In genomic region chr1:156165083-156165482, GRCh38 we compare ENCODE assay signal across 24 cellular contexts. TPM values are rescaled to one million over a fixed set of nuclear protein-coding genes. Genes with fewer than 3 reads are reported as not detected.
A peak's percentile ranks its signal among the peaks of the same experiment; 100 is the strongest.
DNase-seq lines count a peak whose midpoint lies in the region; ATAC-seq lines count a peak whose summit lies in the region.
"Had no signal": no experiment of that assay in that cellular context is flagged by ENCODE, and none has a peak within 500 bp of the region (broad histone marks: within the 10 kb centered on the region; RNA-seq: fewer than 3 reads in every experiment).

No MANE protein-coding gene starts in this region.

- no peak overlapping the region for H3K4me3 ChIP-seq in Karpas-422 (ENCODE audit: low read length)
- H3K4me3 ChIP-seq: ascending aorta, BLaER1, HAP-1, left ventricle myocardium inferior, MG63, SJSA1 had no signal

- no peaks in the 10 kb centered on the region for H3K27me3 ChIP-seq in Karpas-422 (ENCODE audit: low read length)
- H3K27me3 ChIP-seq: ascending aorta, MG63, SJSA1 had no signal

- H3K36me3 Mint-ChIP-seq in T-helper 1 cell treated with Interleukin-12 subunit alpha and Interleukin-12 subunit beta and Interleukin-4 antibody, amounts not matched to agents 30 μg/mL and 1 μg/mL, for 36 hours (ENCODE audit: low read depth), result peaks cover 6% of the 10 kb centered on the region
- peaks cover 75% of the 10 kb centered on the region for H3K36me3 Mint-ChIP-seq in activated T-helper 2 cell treated with anti-CD3 and anti-CD28 coated beads, Interferon-gamma antibody, Interleukin-2, Interleukin-4, amounts not matched to agents 10 μg/mL and 5 μg/mL and 100 μg/mL, durations not matched to agents 14 hours and 24 hours and 36 hours (ENCODE audit: low read depth)
- peaks cover 2% of the 10 kb centered on the region for H3K36me3 Mint-ChIP-seq in memory B cell

- H3K9ac ChIP-seq in Karpas-422 (ENCODE audit: low read length), result no peak overlapping the region
- H3K9ac ChIP-seq: BLaER1, parathyroid adenoma had no signal

- H3K9me2 ChIP-seq in Karpas-422 (replicated peaks; ENCODE audit: insufficient read depth, low read length), result no peaks in the 10 kb centered on the region

- no peak overlapping the region for H3K4me3 Mint-ChIP-seq in T-helper 1 cell treated with Interleukin-12 subunit alpha and Interleukin-12 subunit beta and Interleukin-4 antibody, amounts not matched to agents 30 μg/mL and 1 μg/mL, for 36 hours
- H3K4me3 Mint-ChIP-seq in activated T-helper 2 cell treated with anti-CD3 and anti-CD28 coated beads, Interferon-gamma antibody, Interleukin-2, Interleukin-4, amounts not matched to agents 10 μg/mL and 5 μg/mL and 100 μg/mL, durations not matched to agents 14 hours and 24 hours and 36 hours (ENCODE audit: low read depth), result no peak overlapping the region
- no peak overlapping the region for H3K4me3 Mint-ChIP-seq in memory B cell

- H3K27ac ChIP-seq in Karpas-422 (ENCODE audit: low read length), result no peak overlapping the region
- H3K27ac ChIP-seq: ascending aorta, BLaER1, left ventricle myocardium inferior, parathyroid adenoma, SJSA1 had no signal

- no peaks in the 10 kb centered on the region for H4K20me1 ChIP-seq in Karpas-422 (ENCODE audit: insufficient read depth, low read depth, low read length)
- H4K20me1 ChIP-seq: BLaER1 had no signal

- peak overlapping the region; percentile 17 for H3K27ac Mint-ChIP-seq in T-helper 1 cell treated with Interleukin-12 subunit alpha and Interleukin-12 subunit beta and Interleukin-4 antibody, amounts not matched to agents 30 μg/mL and 1 μg/mL, for 36 hours
- peak overlapping the region; percentile 55 for H3K27ac Mint-ChIP-seq in activated T-helper 2 cell treated with anti-CD3 and anti-CD28 coated beads, Interferon-gamma antibody, Interleukin-2, Interleukin-4, amounts not matched to agents 10 μg/mL and 5 μg/mL and 100 μg/mL, durations not matched to agents 14 hours and 24 hours and 36 hours
- H3K27ac Mint-ChIP-seq in memory B cell, result no peak overlapping the region

- no peaks in the 10 kb centered on the region for H3K9me3 ChIP-seq in Karpas-422 (ENCODE audit: low read length)
- H3K9me3 ChIP-seq: ascending aorta, left ventricle myocardium inferior, MG63, SJSA1 had no signal

- peak; percentile 86 for ATAC-seq in memory B cell (ENCODE audit: low read depth)
- ATAC-seq in GM18870 (IDR thresholded peaks at IDR 0.05; ENCODE audit: unreplicated experiment), result no peak
- ATAC-seq: activated CD4-positive, CD25-positive, alpha-beta regulatory T cell treated with anti-CD3 and anti-CD28 coated beads, Interleukin-2, amount 50 U/mL, for 24 hours; Panc1 had no signal

- peaks cover 8% of the 10 kb centered on the region for H3K9me3 Mint-ChIP-seq in T-helper 1 cell treated with Interleukin-12 subunit alpha and Interleukin-12 subunit beta and Interleukin-4 antibody, amounts not matched to agents 30 μg/mL and 1 μg/mL, for 36 hours
- peaks cover 5% of the 10 kb centered on the region for H3K9me3 Mint-ChIP-seq in activated T-helper 2 cell treated with anti-CD3 and anti-CD28 coated beads, Interferon-gamma antibody, Interleukin-2, Interleukin-4, amounts not matched to agents 10 μg/mL and 5 μg/mL and 100 μg/mL, durations not matched to agents 14 hours and 24 hours and 36 hours
- peaks cover 2% of the 10 kb centered on the region for H3K9me3 Mint-ChIP-seq in memory B cell

- no peak overlapping the region for H2AFZ ChIP-seq in Karpas-422 (ENCODE audit: low read length)
- H2AFZ ChIP-seq: parathyroid adenoma had no signal

- intact Hi-C loops in activated T-helper 2 cell treated with anti-CD3 and anti-CD28 coated beads, Interferon-gamma antibody, Interleukin-2, Interleukin-4, amounts not matched to agents 10 μg/mL and 5 μg/mL and 100 μg/mL, durations not matched to agents 14 hours and 24 hours and 36 hours (cut with micrococcal nuclease), result no loop called here

- peaks cover 5% of the 10 kb centered on the region; the same call in 1 of the 2 replicates for H3K36me3 ChIP-seq in Karpas-422 (ENCODE audit: insufficient read depth, low read length)
- H3K36me3 ChIP-seq: ascending aorta, HAP-1, left ventricle myocardium inferior, MG63, SJSA1 had no signal

- DNase-seq in T-helper 1 cell (no peak), ELR (ENCODE audit: low read depth) (peak; percentile 28), memory B cell (ENCODE audit: low spot score in 2 of 2) (no peak), AG08395 (ENCODE audit: low spot score) (no peak), Karpas-422 (no peak)
- DNase-seq in activated T-helper 2 cell treated with anti-CD3 and anti-CD28 coated beads, Interferon-gamma antibody, Interleukin-2, Interleukin-4, amounts not matched to agents 10 μg/mL and 5 μg/mL and 100 μg/mL, durations not matched to agents 14 hours and 24 hours and 36 hours (ENCODE audit: low spot score), result no peak
- DNase-seq: 8988T; activated gamma-delta T cell; cerebellar nuclear complex; effector CD8-positive, alpha-beta T cell; GDM1; left ventricle myocardium inferior; MG63; NCI-H1436 treated with DMSO at 0.1 percent for 48 hours; T-helper 9 cell had no signal

- no peaks in the 10 kb centered on the region for H3K4me1 ChIP-seq in Karpas-422 (ENCODE audit: low read length)

- no peak overlapping the region for H3K4me2 ChIP-seq in Karpas-422 (ENCODE audit: low read depth, low read length, poor library complexity, severe bottlenecking)
- H3K4me2 ChIP-seq: BLaER1 had no signal

- no peaks in the 10 kb centered on the region for H3K27me3 Mint-ChIP-seq in T-helper 1 cell treated with Interleukin-12 subunit alpha and Interleukin-12 subunit beta and Interleukin-4 antibody, amounts not matched to agents 30 μg/mL and 1 μg/mL, for 36 hours (ENCODE audit: low read depth)
- H3K27me3 Mint-ChIP-seq in activated T-helper 2 cell treated with anti-CD3 and anti-CD28 coated beads, Interferon-gamma antibody, Interleukin-2, Interleukin-4, amounts not matched to agents 10 μg/mL and 5 μg/mL and 100 μg/mL, durations not matched to agents 14 hours and 24 hours and 36 hours (ENCODE audit: low read depth), result no peaks in the 10 kb centered on the region
- peaks cover 13% of the 10 kb centered on the region for H3K27me3 Mint-ChIP-seq in memory B cell

- H3K79me2 ChIP-seq in Karpas-422 (ENCODE audit: low read length), result no peaks in the 10 kb centered on the region
- H3K79me2 ChIP-seq: parathyroid adenoma had no signal

- H3K4me1 Mint-ChIP-seq in T-helper 1 cell treated with Interleukin-12 subunit alpha and Interleukin-12 subunit beta and Interleukin-4 antibody, amounts not matched to agents 30 μg/mL and 1 μg/mL, for 36 hours (ENCODE audit: low read depth), result peaks cover 19% of the 10 kb centered on the region
- peaks cover 33% of the 10 kb centered on the region for H3K4me1 Mint-ChIP-seq in activated T-helper 2 cell treated with anti-CD3 and anti-CD28 coated beads, Interferon-gamma antibody, Interleukin-2, Interleukin-4, amounts not matched to agents 10 μg/mL and 5 μg/mL and 100 μg/mL, durations not matched to agents 14 hours and 24 hours and 36 hours (ENCODE audit: low read depth)
- H3K4me1 Mint-ChIP-seq in memory B cell, result peaks cover 5% of the 10 kb centered on the region

RNA-seq across cellular contexts. Expression of gene SEMA4A, which starts 11.7 kb away (rescaled TPM):
- total RNA-seq in activated T-helper 2 cell treated with anti-CD3 and anti-CD28 coated beads, Interferon-gamma antibody, Interleukin-2, Interleukin-4, amounts not matched to agents 10 μg/mL and 5 μg/mL and 100 μg/mL, durations not matched to agents 14 hours and 24 hours and 36 hours, result 128 and 132 TPM in 2 replicates
- total RNA-seq in Karpas-422 (2014; rRNA removed; shearing (Covaris generic); ENCODE audit: low replicate concordance), result 46.7 and 66.7 TPM in 2 replicates

RNA-seq across cellular contexts. Expression of gene SLC25A44, which starts 28.8 kb away (rescaled TPM):
- total RNA-seq in activated T-helper 2 cell treated with anti-CD3 and anti-CD28 coated beads, Interferon-gamma antibody, Interleukin-2, Interleukin-4, amounts not matched to agents 10 μg/mL and 5 μg/mL and 100 μg/mL, durations not matched to agents 14 hours and 24 hours and 36 hours, result 62.6 and 63.7 TPM in 2 replicates
- 16.8 and 24.0 TPM in 2 replicates for total RNA-seq in Karpas-422 (2014; rRNA removed; shearing (Covaris generic); ENCODE audit: low replicate concordance)

RNA-seq across cellular contexts. Expression of gene PMF1, which starts 47.7 kb away (rescaled TPM):
- total RNA-seq in activated T-helper 2 cell treated with anti-CD3 and anti-CD28 coated beads, Interferon-gamma antibody, Interleukin-2, Interleukin-4, amounts not matched to agents 10 μg/mL and 5 μg/mL and 100 μg/mL, durations not matched to agents 14 hours and 24 hours and 36 hours, result 115 and 117 TPM in 2 replicates
- 40.1 and 51.2 TPM in 2 replicates for total RNA-seq in Karpas-422 (2014; rRNA removed; shearing (Covaris generic); ENCODE audit: low replicate concordance)

RNA-seq across cellular contexts. Expression of gene LMNA, which starts 50.6 kb away (rescaled TPM):
- total RNA-seq in activated T-helper 2 cell treated with anti-CD3 and anti-CD28 coated beads, Interferon-gamma antibody, Interleukin-2, Interleukin-4, amounts not matched to agents 10 μg/mL and 5 μg/mL and 100 μg/mL, durations not matched to agents 14 hours and 24 hours and 36 hours, result 246 and 247 TPM in 2 replicates
- 27.5 and 41.6 TPM in 2 replicates for total RNA-seq in Karpas-422 (2014; rRNA removed; shearing (Covaris generic); ENCODE audit: low replicate concordance)
